Comparison of ENCODE assay signal across 9 cellular contexts in the genomic region with DNA sequence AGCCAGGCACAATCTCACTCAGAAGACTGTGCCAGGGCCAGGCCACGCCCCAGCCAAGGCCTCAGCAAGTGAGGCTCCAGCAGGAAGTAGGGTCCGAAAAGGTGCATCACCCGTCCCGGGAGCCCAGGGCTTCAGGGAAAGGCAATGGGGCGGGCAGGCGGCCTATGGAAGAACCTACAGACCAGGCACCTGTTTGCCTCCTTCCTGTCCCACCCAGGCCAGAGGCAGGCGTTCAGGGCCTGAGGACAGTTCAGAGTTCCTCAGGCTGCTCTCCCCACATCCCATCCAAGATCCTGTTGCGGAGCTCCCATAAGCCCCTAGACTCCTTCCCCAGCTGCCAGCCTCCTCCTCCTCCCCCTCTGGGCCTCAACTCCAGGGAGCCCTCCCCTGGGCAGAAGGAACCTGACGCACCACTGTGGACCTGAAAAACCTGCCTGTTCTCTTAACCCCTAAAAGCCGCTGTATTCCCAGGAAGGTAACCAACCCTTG. TPM values are rescaled to one million over a fixed set of nuclear protein-coding genes. Genes with fewer than 3 reads are reported as not detected.
DNase-seq lines count a peak whose midpoint lies in the region; ATAC-seq, FAIRE-seq and TF ChIP-seq lines count a peak whose summit lies in the region.
"Had no signal": no experiment of that assay in that cellular context is flagged by ENCODE, and none has a peak within 500 bp of the region (broad histone marks: within the 10 kb centered on the region; RNA-seq: fewer than 3 reads in every experiment).

No MANE protein-coding gene starts in this region.

- H3K36me3 ChIP-seq in skeletal muscle tissue (ENCODE audit: control insufficient read depth in 3 of 3, insufficient read depth in 3 of 3, low read length in 3 of 3): peaks cover 0 to 2% (median 0%) of the 10 kb centered on the region in 3 donors

- peak; percentile 27 for DNase-seq in activated CD4-positive, alpha-beta T cell treated with anti-CD3 and anti-CD28 coated beads for 48 hours
- DNase-seq in activated CD4-positive, alpha-beta T cell treated with anti-CD3 and anti-CD28 coated beads, Interleukin-2, amount 50 U/mL, for 48 hours: no peak
- peak; percentile 65 for DNase-seq in NB4 (ENCODE audit: low read depth)
- no peak for DNase-seq in epithelial cell of proximal tubule (ENCODE audit: low read depth)
- DNase-seq in RCC 7860 (ENCODE audit: low spot score): no peak
- no peak for DNase-seq in hepatic stellate cell (ENCODE audit: low spot score)

- no peak for FAIRE-seq in RCC 7860 (lab: Jason Lieb, UNC)
- FAIRE-seq: G401.6 had no signal

- no peaks in the 10 kb centered on the region for H3K27me3 ChIP-seq in skeletal muscle tissue (ENCODE audit: control insufficient read depth in 3 of 3, insufficient read depth in 3 of 3, low read length in 3 of 3)

- H3K27ac ChIP-seq in skeletal muscle tissue (ENCODE audit: low read depth, low read length): peak overlapping the region; percentile 94

- TF ChIP-seq CTCF in NB4 (IDR thresholded peaks at IDR 0.05; ENCODE audit: low read depth, low read length) (no peak), epithelial cell of proximal tubule (conservative IDR thresholded peaks at IDR 0.05; ENCODE audit: low read depth, low read length) (no peak)

- no peak for ATAC-seq in HG03432 (IDR thresholded peaks at IDR 0.05; ENCODE audit: unreplicated experiment)

- no peaks in the 10 kb centered on the region for H3K9me3 ChIP-seq in skeletal muscle tissue (ENCODE audit: control insufficient read depth in 3 of 3, low read length in 3 of 3)

- H3K9ac ChIP-seq in skeletal muscle tissue (ENCODE audit: low read depth in 1 of 3, low read length in 3 of 3): peak overlapping the region; percentile 73 to 98 (median 84)

- H3K4me3 ChIP-seq in NB4 (ENCODE audit: low read depth, low read length) (peak overlapping the region; percentile 87), epithelial cell of proximal tubule (ENCODE audit: low read depth, low read length) (peak overlapping the region; percentile 72), skeletal muscle tissue (ENCODE audit: low read length in 3 of 3) (peak overlapping the region; percentile 83 to 94 (median 86))

- H3K4me1 ChIP-seq in skeletal muscle tissue (ENCODE audit: control insufficient read depth in 3 of 3, insufficient read depth in 3 of 3, low read length in 3 of 3): peaks cover 63 to 80% (median 75%) of the 10 kb centered on the region in 3 donors

- no peak for TF ChIP-seq POLR2A in NB4 (IDR thresholded peaks at IDR 0.05; ENCODE audit: extremely low read depth, insufficient read length)

RNA-seq across cellular contexts. Expression of a gene that starts 2.3 kb away (rescaled TPM):
- total RNA-seq in epithelial cell of proximal tubule (65.7 and 107 TPM in 2 replicates), skeletal muscle tissue (33.9 TPM)

RNA-seq across cellular contexts. Expression of a gene that starts 40.2 kb away (rescaled TPM):
- total RNA-seq in epithelial cell of proximal tubule (0.06 TPM in 1 of 2 replicates, not detected in the other), skeletal muscle tissue (not detected)

Comparison
In these comparisons a context has a peak if more than half of its experiments do, and no peak if none do; other contexts are left out.
1. DNase-seq: peak in activated CD4-positive, alpha-beta T cell treated with anti-CD3 and anti-CD28 coated beads for 48 hours (single experiment) and NB4 (single experiment); none in activated CD4-positive, alpha-beta T cell treated with anti-CD3 and anti-CD28 coated beads, Interleukin-2, amount 50 U/mL, for 48 hours (0 of 2), epithelial cell of proximal tubule (single experiment), RCC 7860 (single experiment) and hepatic stellate cell (single experiment).
2. Peak in every context shown above with its lines, with median percentiles within 50 percentile points of each other: H3K4me3 ChIP-seq.